Comparison of ENCODE assay signal across 29 cellular contexts in the genomic region with DNA sequence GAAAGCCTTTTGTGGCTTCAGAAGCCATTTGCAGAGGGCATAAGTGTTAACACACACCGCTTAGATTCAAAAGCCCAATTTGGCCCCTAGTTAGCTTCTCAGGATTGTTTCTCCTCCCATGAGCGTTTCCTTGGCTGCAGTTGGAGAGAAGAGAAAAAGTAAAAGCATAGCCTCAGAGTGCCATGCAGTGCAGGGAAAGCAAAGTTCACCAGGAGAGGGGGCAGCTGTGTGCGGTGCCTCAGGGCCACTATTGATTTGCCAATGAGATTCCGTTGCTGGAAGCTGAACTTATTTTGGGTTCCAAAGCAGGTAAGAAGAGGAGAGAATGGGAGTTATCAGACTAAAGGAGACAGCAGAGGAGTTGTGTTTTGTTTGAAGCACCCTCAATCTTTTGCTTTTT.
A peak's percentile ranks its signal among the peaks of the same experiment; 100 is the strongest.
DNase-seq lines count a peak whose midpoint lies in the region; ATAC-seq, FAIRE-seq and TF ChIP-seq lines count a peak whose summit lies in the region.
"Had no signal": no experiment of that assay in that cellular context is flagged by ENCODE, and none has a peak within 500 bp of the region (broad histone marks: within the 10 kb centered on the region; RNA-seq: fewer than 3 reads in every experiment).

No MANE protein-coding gene starts in this region.

- CTCF ChIA-PET in K562 (lab: Yijun Ruan, JAX; ENCODE audit: low intra/inter-chr PET ratio): no interaction called here

- no peak for TF ChIP-seq EP300 in K562 (IDR thresholded peaks at IDR 0.05; ENCODE audit: low read length)

- H3K9me3 ChIP-seq in K562 (replicated peaks; ENCODE audit: control insufficient read depth, insufficient read depth, low read depth, low read length) (no peaks in the 10 kb centered on the region), neuron (ENCODE audit: low read length) (peaks cover 5% of the 10 kb centered on the region)
- H3K9me3 ChIP-seq: BLaER1, MG63, upper lobe of left lung had no signal

- no peak overlapping the region for H3K4me2 ChIP-seq in K562 (ENCODE audit: insufficient read depth, low read length)
- H3K4me2 ChIP-seq: BLaER1 had no signal

- TF ChIP-seq RAD21 in K562 (CRISPR knock-in tag; conservative IDR thresholded peaks at IDR 0.05 in 1 of 2, IDR thresholded peaks at IDR 0.05 in 1 of 2): no peak

- H3K27me3 ChIP-seq in H7 (ENCODE audit: control insufficient read depth, insufficient read depth, low read length) (no peaks in the 10 kb centered on the region), K562 (ENCODE audit: control insufficient read depth in 2 of 2, insufficient read depth in 2 of 2, low read length in 2 of 2) (no peaks in the 10 kb centered on the region), neuron (ENCODE audit: insufficient read depth, low read length) (no peaks in the 10 kb centered on the region)
- H3K27me3 ChIP-seq: BLaER1, MG63, upper lobe of left lung had no signal

- H3K27ac ChIP-seq in K562 (ENCODE audit: extremely low read depth, low read depth, low read length): no peak overlapping the region
- H3K27ac ChIP-seq: BLaER1, upper lobe of left lung, VCaP had no signal

- H3K79me2 ChIP-seq in K562 (ENCODE audit: control insufficient read depth, insufficient read depth, low read length): no peaks in the 10 kb centered on the region

- in situ Hi-C loops in K562 (cut with MboI): no loop called here

- no peaks in the 10 kb centered on the region for H4K20me1 ChIP-seq in K562 (replicated peaks; ENCODE audit: control insufficient read depth, insufficient read depth, low read length)
- H4K20me1 ChIP-seq: BLaER1 had no signal

- peak overlapping the region; percentile 39; the same call in 1 of the 2 replicates for H2AFZ ChIP-seq in K562 (ENCODE audit: low read depth, low read length)
- peak overlapping the region; percentile 37 for H2AFZ ChIP-seq in neuron (ENCODE audit: low read depth, low read length)

- H3K9ac ChIP-seq in K562 (ENCODE audit: insufficient read depth in 1 of 2, low read depth in 2 of 2, low read length in 2 of 2): no peak overlapping the region
- H3K9ac ChIP-seq: BLaER1 had no signal

- FAIRE-seq in K562 (lab: Jason Lieb, UNC): no peak
- FAIRE-seq: G401.6, islet of Langerhans, RCC 7860 had no signal

- peak in 2 of 3 experiments; percentile 11 to 28; a peak in 1 of 6 replicates for TF ChIP-seq CTCF in K562 (IDR thresholded peaks at IDR 0.05 in 2 of 3, conservative IDR thresholded peaks at IDR 0.05 in 1 of 3; ENCODE audit: insufficient read depth in 2 of 3, low read depth in 1 of 3, low read length in 3 of 3)

- TF ChIP-seq POLR2A in K562 (conservative IDR thresholded peaks at IDR 0.05): no peak

- no peak overlapping the region for H3K4me3 ChIP-seq in H7 (ENCODE audit: insufficient read depth, low read depth, low read length)
- H3K4me3 ChIP-seq in K562: no peak overlapping the region
- no peak overlapping the region for H3K4me3 ChIP-seq in neuron (ENCODE audit: low read length)
- H3K4me3 ChIP-seq: BLaER1, MG63, upper lobe of left lung had no signal

- DNase-seq in H7 (peak; percentile 31), K562 (ENCODE audit: extremely low read depth in 1 of 4, low spot score in 3 of 4) (no peak), iPS-NIHi11 (ENCODE audit: low spot score) (peak; percentile 46), SKM-1 treated with dmso at 0.1 percent for 144 hours (lab: John Stamatoyannopoulos, UW; ENCODE audit: unreplicated experiment) (no peak), AG08395 (ENCODE audit: low spot score) (no peak)
- DNase-seq: activated CD4-positive, alpha-beta T cell treated with anti-CD3 and anti-CD28 coated beads for 4 hours; activated CD8-positive, alpha-beta T cell treated with anti-CD3 and anti-CD28 coated beads, Interleukin-2, amount 10 ng/mL, durations not matched to agents 7 days and 5 days; activated T-cell treated with anti-CD3 and anti-CD28 coated beads for 4 hours; amniotic stem cell; DMS53; KBM-7; MG63; midbrain; naive B cell; NCI-H1105 treated with DMSO at 0.1 percent for 48 hours; NCI-H1930; NCI-H526 treated with DMSO at 0.1 percent for 48 hours; SHP77 treated with DMSO at 0.1 percent for 48 hours; stimulated activated naive B cell treated with anti-CD40 and anti-IgM and Interleukin-4, amounts not matched to agents 10 μg/mL and 1 μg/mL and 100 μg/mL, for 72 hours; T-helper 9 cell; upper lobe of left lung had no signal

- no peaks in the 10 kb centered on the region for H3K36me3 ChIP-seq in H7 (replicated peaks; ENCODE audit: control insufficient read depth, insufficient read depth, low read length)
- H3K36me3 ChIP-seq in K562 (ENCODE audit: control insufficient read depth, insufficient read depth, low read length): no peaks in the 10 kb centered on the region
- H3K36me3 ChIP-seq in neuron (ENCODE audit: insufficient read depth, low read length): no peaks in the 10 kb centered on the region
- H3K36me3 ChIP-seq: BLaER1, MG63, upper lobe of left lung had no signal

- POLR2A ChIA-PET in K562 (lab: Yijun Ruan, JAX): no interaction called here

- H3K4me1 ChIP-seq in K562 (replicated peaks in 1 of 2; ENCODE audit: control insufficient read depth in 2 of 2, insufficient read depth in 2 of 2, low read length in 2 of 2): no peaks in the 10 kb centered on the region
- H3K4me1 ChIP-seq in neuron (ENCODE audit: insufficient read depth, low read length): peaks cover 8% of the 10 kb centered on the region
- H3K4me1 ChIP-seq: BLaER1, upper lobe of left lung had no signal

- no TSS peak for BruUV-seq in K562 (replicated peaks; lab: Mats Ljungman, UMichigan)

- intact Hi-C loops in K562 (cut with micrococcal nuclease): no loop called here

- 19% methylated on average over 4 of the region's 4 CpGs for WGBS in K562 (ENCODE audit: insufficient coverage, low coverage, missing lambda C conversion rate)

- ATAC-seq in K562 (peak; percentile 63), HG03378 (IDR thresholded peaks at IDR 0.05; ENCODE audit: unreplicated experiment) (no peak), GM19351 (IDR thresholded peaks at IDR 0.05; ENCODE audit: unreplicated experiment) (no peak)
- ATAC-seq: activated CD8-positive, alpha-beta T cell treated with anti-CD3 and anti-CD28 coated beads, Interleukin-2, amount 10 ng/mL, durations not matched to agents 7 days and 5 days; stimulated activated naive B cell treated with anti-CD40 and anti-IgM and Interleukin-4, amounts not matched to agents 10 μg/mL and 1 μg/mL and 100 μg/mL, for 72 hours had no signal

- no peaks in the 10 kb centered on the region for H3K9me1 ChIP-seq in K562 (ENCODE audit: control insufficient read depth, insufficient read depth, low read length)

TF ChIP-seq in K562, 482 proteins besides CTCF, POLR2A, EP300 and RAD21:
- TF ChIP-seq RBM34 (IDR thresholded peaks at IDR 0.05; ENCODE audit: borderline replicate concordance, insufficient read depth, low read length) (no peak), WHSC1 (IDR thresholded peaks at IDR 0.05; ENCODE audit: low read length) (no peak)

Comparison
In these comparisons a context has a peak if more than half of its experiments do, and no peak if none do; other contexts are left out.
1. DNase-seq: peak in H7 (single experiment) and iPS-NIHi11 (single experiment); none in K562 (0 of 4), SKM-1 treated with dmso at 0.1 percent for 144 hours (single experiment) and AG08395 (single experiment).